8 cellular contexts compared by ENCODE assay signal in genomic region chr9:37119360-37119759, GRCh38. TPM values are rescaled to one million over a fixed set of nuclear protein-coding genes. Genes with fewer than 3 reads are reported as not detected.
A peak's percentile ranks its signal among the peaks of the same experiment; 100 is the strongest.
DNase-seq lines count a peak whose midpoint lies in the region; ATAC-seq and TF ChIP-seq lines count a peak whose summit lies in the region.

No MANE protein-coding gene starts in this region.

- intact Hi-C loops in right cardiac atrium (cut with DNase I): no loop called here
- intact Hi-C loops in Right ventricle myocardium superior (cut with DNase I): no loop called here
- intact Hi-C loops in activated CD8-positive, alpha-beta T cell treated with anti-CD3 and anti-CD28 coated beads for 36 hours (cut with micrococcal nuclease): no loop called here

- CTCF ChIA-PET in activated CD8-positive, alpha-beta T cell treated with anti-CD3 and anti-CD28 coated beads for 36 hours (lab: Charles Lee): interaction anchor here (1.2 kb wide), 1 partner anchor 210 kb away, joined by 3 read pairs; no protein-coding TSS in a partner anchor

- no peak overlapping the region for H3K27ac ChIP-seq in right cardiac atrium (ENCODE audit: low read length)
- no peak overlapping the region for H3K27ac ChIP-seq in iPS-20b (ENCODE audit: low read length)

- H3K36me3 Mint-ChIP-seq in activated CD8-positive, alpha-beta T cell treated with anti-CD3 and anti-CD28 coated beads for 36 hours (ENCODE audit: low read depth): peaks cover 21% of the 10 kb centered on the region

- ATAC-seq in right cardiac atrium (no peak), Right ventricle myocardium superior (ENCODE audit: poor library complexity) (no peak), HG02970 (IDR thresholded peaks at IDR 0.05; ENCODE audit: low FRiP score, unreplicated experiment) (no peak), GM19035 (IDR thresholded peaks at IDR 0.05; ENCODE audit: unreplicated experiment) (no peak)
- no peak for ATAC-seq in activated CD8-positive, alpha-beta T cell treated with anti-CD3 and anti-CD28 coated beads for 36 hours

- H3K4me1 Mint-ChIP-seq in activated CD8-positive, alpha-beta T cell treated with anti-CD3 and anti-CD28 coated beads for 36 hours (ENCODE audit: low read depth): peaks cover 31% of the 10 kb centered on the region

- H3K27me3 ChIP-seq in right cardiac atrium (ENCODE audit: control insufficient read depth, insufficient read depth): no peaks in the 10 kb centered on the region
- H3K27me3 ChIP-seq in iPS-20b (ENCODE audit: insufficient read depth, low read length): peaks cover 6% of the 10 kb centered on the region

- no peak overlapping the region; the same call in 1 of the 2 replicates for H3K9ac ChIP-seq in iPS-20b (ENCODE audit: low read depth, low read length)

- no peaks in the 10 kb centered on the region for H3K27me3 Mint-ChIP-seq in activated CD8-positive, alpha-beta T cell treated with anti-CD3 and anti-CD28 coated beads for 36 hours

- H3K27ac Mint-ChIP-seq in activated CD8-positive, alpha-beta T cell treated with anti-CD3 and anti-CD28 coated beads for 36 hours: peak overlapping the region; percentile 99

- 98% methylated on average over 9 of the region's 9 CpGs for WGBS in right cardiac atrium

- peaks cover 3% of the 10 kb centered on the region for H3K9me3 Mint-ChIP-seq in activated CD8-positive, alpha-beta T cell treated with anti-CD3 and anti-CD28 coated beads for 36 hours

- no peaks in the 10 kb centered on the region for H3K9me3 ChIP-seq in right cardiac atrium (ENCODE audit: control insufficient read depth, low read length)
- peaks cover 5% of the 10 kb centered on the region; the same call in 1 of the 2 replicates for H3K9me3 ChIP-seq in iPS-20b (ENCODE audit: insufficient read depth, low read depth, low read length)

- H3K4me3 ChIP-seq in right cardiac atrium (ENCODE audit: low read length): peak overlapping the region; percentile 49
- H3K4me3 ChIP-seq in iPS-20b (ENCODE audit: low read length): peak overlapping the region; percentile 87; the same call in 1 of the 2 replicates

- peak overlapping the region; percentile 89 for H3K4me3 Mint-ChIP-seq in activated CD8-positive, alpha-beta T cell treated with anti-CD3 and anti-CD28 coated beads for 36 hours

- POLR2A ChIA-PET in activated CD8-positive, alpha-beta T cell treated with anti-CD3 and anti-CD28 coated beads for 36 hours (lab: Charles Lee): interaction anchor here (0.6 to 2.6 kb wide), 8 partner anchors 8 to 181 kb away, joined by 3 to 14 read pairs (median 3); no protein-coding TSS in a partner anchor

- no peak for TF ChIP-seq CTCF in activated CD8-positive, alpha-beta T cell treated with anti-CD3 and anti-CD28 coated beads for 36 hours (IDR thresholded peaks at IDR 0.05)

- DNase-seq in right cardiac atrium (no peak), Right ventricle myocardium superior (no peak), C1 segment of cervical spinal cord (lab: John Stamatoyannopoulos, UW) (no peak)
- DNase-seq in activated CD8-positive, alpha-beta T cell treated with anti-CD3 and anti-CD28 coated beads for 36 hours: no peak
- DNase-seq in activated CD4-positive, CD25-positive, alpha-beta regulatory T cell treated with anti-CD3 and anti-CD28 coated beads, Interleukin-2, amount 50 U/mL, for 72 hours: no peak

- H3K4me1 ChIP-seq in right cardiac atrium (ENCODE audit: control insufficient read depth, insufficient read depth, low read length) (no peaks in the 10 kb centered on the region), iPS-20b (ENCODE audit: insufficient read depth, low read length) (no peaks in the 10 kb centered on the region)

- no peaks in the 10 kb centered on the region for H3K36me3 ChIP-seq in iPS-20b (ENCODE audit: insufficient read depth, low read depth, low read length)

RNA-seq across cellular contexts. Expression of gene ZCCHC7, which starts 1.0 kb away (rescaled TPM):
- 10 to 100 TPM; 13.4 to 17.1 (median 14.2) TPM for total RNA-seq in right cardiac atrium
- polyA plus RNA-seq in right cardiac atrium: 4.6 TPM
- 6.3 TPM for total RNA-seq in Right ventricle myocardium superior
- 10 to 100 TPM; 32.9 to 37.0 TPM for total RNA-seq in activated CD8-positive, alpha-beta T cell treated with anti-CD3 and anti-CD28 coated beads for 36 hours
